In genomic region chr7:10973942-10974716, GRCh38 we compare ENCODE assay signal across 8 cellular contexts. TPM values are rescaled to one million over a fixed set of nuclear protein-coding genes. Genes with fewer than 3 reads are reported as not detected.
DNase-seq lines count a peak whose midpoint lies in the region; FAIRE-seq and TF ChIP-seq lines count a peak whose summit lies in the region.

No MANE protein-coding gene starts in this region.

- peak; percentile 5 for DNase-seq in NK-92 treated with Interleukin-12 subunit alpha and Interleukin-12 subunit beta, amount 100 ng/mL, for 24 hours (lab: John Stamatoyannopoulos, UW)
- DNase-seq in NK-92 (lab: John Stamatoyannopoulos, UW; ENCODE audit: unreplicated experiment) (no peak), HAP-1 (ENCODE audit: low spot score in 2 of 2) (peak; percentile 33 to 54), Karpas-422 (peak; percentile 70), endothelial cell of umbilical vein (ENCODE audit: low read depth, low spot score) (peak; percentile 54), mesothelial cell of epicardium (ENCODE audit: low spot score in 2 of 2, unreplicated experiment in 2 of 2) (no peak), stromal cell of bone marrow (ENCODE audit: low read depth) (peak; percentile 17)
- DNase-seq in activated CD4-positive, alpha-beta T cell treated with anti-CD3 and anti-CD28 coated beads, Interleukin-2, amount 10 ng/mL, durations not matched to agents 24 days and 14 days: peak; percentile 74

- H4K20me1 ChIP-seq in Karpas-422 (ENCODE audit: insufficient read depth, low read depth, low read length) (no peaks in the 10 kb centered on the region), endothelial cell of umbilical vein (replicated peaks; ENCODE audit: control insufficient read depth, extremely low read depth, insufficient read depth, low read length) (no peaks in the 10 kb centered on the region)

- H3K79me2 ChIP-seq in Karpas-422 (ENCODE audit: low read length) (peaks cover 52% of the 10 kb centered on the region), endothelial cell of umbilical vein (ENCODE audit: control insufficient read depth, insufficient read depth, low read length) (peaks cover 24% of the 10 kb centered on the region)

- H2AFZ ChIP-seq in Karpas-422 (ENCODE audit: low read length) (no peak overlapping the region), endothelial cell of umbilical vein (ENCODE audit: low read depth, low read length) (peak overlapping the region; percentile 27)

- FAIRE-seq in endothelial cell of umbilical vein (lab: Jason Lieb, UNC): no peak

- peak overlapping the region; percentile 54 for H3K4me3 ChIP-seq in HAP-1
- peak overlapping the region; percentile 92 for H3K4me3 ChIP-seq in Karpas-422 (ENCODE audit: low read length)
- H3K4me3 ChIP-seq in endothelial cell of umbilical vein (replicated peaks in 1 of 3; ENCODE audit: insufficient read depth in 1 of 3, low read depth in 1 of 3, low read length in 3 of 3): peak overlapping the region; percentile 47 to 84 (median 80)

- H3K36me3 ChIP-seq in HAP-1 (replicated peaks) (peaks cover 17% of the 10 kb centered on the region), Karpas-422 (ENCODE audit: insufficient read depth, low read length) (peaks cover 35% of the 10 kb centered on the region), endothelial cell of umbilical vein (ENCODE audit: control insufficient read depth in 2 of 2, extremely low read depth in 1 of 2, insufficient read depth in 2 of 2, low read length in 2 of 2) (peaks cover 0 to 2% of the 10 kb centered on the region in 2 experiments)

- H3K27ac ChIP-seq in Karpas-422 (ENCODE audit: low read length) (peak overlapping the region; percentile 91), endothelial cell of umbilical vein (ENCODE audit: insufficient read depth, low read depth, low read length) (peak overlapping the region; percentile 64)

- peaks cover 10% of the 10 kb centered on the region for H3K27me3 Mint-ChIP-seq in activated CD4-positive, alpha-beta T cell treated with anti-CD3 and anti-CD28 coated beads, Interleukin-2, amount 10 ng/mL, durations not matched to agents 24 days and 14 days
- no peaks in the 10 kb centered on the region for H3K27me3 Mint-ChIP-seq in mesothelial cell of epicardium (ENCODE audit: low read depth)

- TF ChIP-seq CTCF in endothelial cell of umbilical vein (IDR thresholded peaks at IDR 0.05; ENCODE audit: extremely low read depth in 1 of 2, insufficient read depth in 1 of 2, low read depth in 1 of 2, low read length in 2 of 2) (no peak), mesothelial cell of epicardium (IDR thresholded peaks at IDR 0.05; ENCODE audit: unreplicated experiment) (no peak)

- intact Hi-C loops in activated CD4-positive, alpha-beta T cell treated with anti-CD3 and anti-CD28 coated beads, Interleukin-2, amount 10 ng/mL, durations not matched to agents 24 days and 14 days (cut with micrococcal nuclease): loop anchor here (1.0 to 2.0 kb wide), 3 partner anchors 34 to 239 kb away; a partner anchor contains a TSS
- intact Hi-C loops in endothelial cell of umbilical vein (cut with micrococcal nuclease): loop anchor here (1.0 to 5.0 kb wide), 3 partner anchors 34 to 817 kb away; a partner anchor contains a TSS

- H3K27me3 ChIP-seq in HAP-1 (ENCODE audit: low read depth) (no peaks in the 10 kb centered on the region), Karpas-422 (ENCODE audit: low read length) (no peaks in the 10 kb centered on the region), endothelial cell of umbilical vein (ENCODE audit: control insufficient read depth in 2 of 2, insufficient read depth in 2 of 2, low read length in 2 of 2) (peaks cover 0 to 2% of the 10 kb centered on the region in 2 experiments)

- peak overlapping the region; percentile 93 for H3K27ac Mint-ChIP-seq in activated CD4-positive, alpha-beta T cell treated with anti-CD3 and anti-CD28 coated beads, Interleukin-2, amount 10 ng/mL, durations not matched to agents 24 days and 14 days
- H3K27ac Mint-ChIP-seq in mesothelial cell of epicardium: peak overlapping the region; percentile 98

- H3K9me2 ChIP-seq in Karpas-422 (replicated peaks; ENCODE audit: insufficient read depth, low read length): no peaks in the 10 kb centered on the region

- H3K4me1 ChIP-seq in HAP-1: peaks cover 11% of the 10 kb centered on the region
- peaks cover 55% of the 10 kb centered on the region for H3K4me1 ChIP-seq in Karpas-422 (ENCODE audit: low read length)
- H3K4me1 ChIP-seq in endothelial cell of umbilical vein (ENCODE audit: control insufficient read depth, extremely low read depth, insufficient read depth, low read length): peaks cover 19% of the 10 kb centered on the region

- peak overlapping the region; percentile 97 for H3K9ac ChIP-seq in Karpas-422 (ENCODE audit: low read length)
- H3K9ac ChIP-seq in endothelial cell of umbilical vein (replicated peaks; ENCODE audit: extremely low read depth, insufficient read depth, low read length): peak overlapping the region; percentile 80

- CTCF ChIA-PET in endothelial cell of umbilical vein (lab: Charles Lee): interaction anchor here (0.8 to 2.1 kb wide), 4 partner anchors 11 to 237 kb away, joined by 3 to 5 read pairs (median 4); no protein-coding TSS in a partner anchor

- TF ChIP-seq POLR2A in endothelial cell of umbilical vein (IDR thresholded peaks at IDR 0.05; ENCODE audit: low read depth, low read length): no peak

- peak overlapping the region; percentile 74 for H3K4me2 ChIP-seq in Karpas-422 (ENCODE audit: low read depth, low read length, poor library complexity, severe bottlenecking)
- peak overlapping the region; percentile 80 for H3K4me2 ChIP-seq in endothelial cell of umbilical vein (ENCODE audit: insufficient read depth, low read length)

- no TSS peak for BruUV-seq in endothelial cell of umbilical vein (replicated peaks; lab: Mats Ljungman, UMichigan)

- H3K9me3 Mint-ChIP-seq in activated CD4-positive, alpha-beta T cell treated with anti-CD3 and anti-CD28 coated beads, Interleukin-2, amount 10 ng/mL, durations not matched to agents 24 days and 14 days: peaks cover 4% of the 10 kb centered on the region
- peaks cover 9% of the 10 kb centered on the region for H3K9me3 Mint-ChIP-seq in mesothelial cell of epicardium

- peak overlapping the region; percentile 94 for H3K4me3 Mint-ChIP-seq in activated CD4-positive, alpha-beta T cell treated with anti-CD3 and anti-CD28 coated beads, Interleukin-2, amount 10 ng/mL, durations not matched to agents 24 days and 14 days
- H3K4me3 Mint-ChIP-seq in mesothelial cell of epicardium: peak overlapping the region; percentile 83

- in situ Hi-C loops in HAP-1 (cut with MboI; ENCODE audit: low sequenced_read_pairs): no loop called here

- POLR2A ChIA-PET in endothelial cell of umbilical vein (lab: Charles Lee): interaction anchor here (0.7 to 2.2 kb wide), 3 partner anchors 34 to 90 kb away, joined by 4 to 9 read pairs (median 6); a partner anchor contains a TSS

- dilution Hi-C loops in endothelial cell of umbilical vein (cut with MboI; ENCODE audit: extremely low pct_ligation_motif_present, low sequenced_read_pairs): no loop called here

- no peaks in the 10 kb centered on the region for H3K9me1 ChIP-seq in endothelial cell of umbilical vein (replicated peaks; ENCODE audit: control insufficient read depth, extremely low read depth, insufficient read depth, low read length)

- peaks cover 35% of the 10 kb centered on the region for H3K4me1 Mint-ChIP-seq in activated CD4-positive, alpha-beta T cell treated with anti-CD3 and anti-CD28 coated beads, Interleukin-2, amount 10 ng/mL, durations not matched to agents 24 days and 14 days
- H3K4me1 Mint-ChIP-seq in mesothelial cell of epicardium: peaks cover 20% of the 10 kb centered on the region

- peaks cover 29% of the 10 kb centered on the region for H3K36me3 Mint-ChIP-seq in activated CD4-positive, alpha-beta T cell treated with anti-CD3 and anti-CD28 coated beads, Interleukin-2, amount 10 ng/mL, durations not matched to agents 24 days and 14 days (ENCODE audit: low read depth)
- H3K36me3 Mint-ChIP-seq in mesothelial cell of epicardium: peaks cover 23% of the 10 kb centered on the region

- H3K9me3 ChIP-seq in HAP-1 (no peaks in the 10 kb centered on the region), Karpas-422 (ENCODE audit: low read length) (no peaks in the 10 kb centered on the region), endothelial cell of umbilical vein (replicated peaks; ENCODE audit: control insufficient read depth, insufficient read depth, low read length) (no peaks in the 10 kb centered on the region)

TF ChIP-seq in endothelial cell of umbilical vein, 7 proteins besides CTCF, POLR2A, EP300 and RAD21:
- TF ChIP-seq FOS (IDR thresholded peaks at IDR 0.05; ENCODE audit: borderline replicate concordance, insufficient read depth, low read length) (no peak), POLR2AphosphoS5 (IDR thresholded peaks at IDR 0.05; ENCODE audit: insufficient read depth, low read depth, low read length) (no peak), JUN (IDR thresholded peaks at IDR 0.05; ENCODE audit: borderline replicate concordance, insufficient read depth, insufficient read length, low read depth) (no peak), EZH2 (IDR thresholded peaks at IDR 0.05; ENCODE audit: borderline replicate concordance, low read depth, low read length, severe bottlenecking) (no peak), MAX (IDR thresholded peaks at IDR 0.05; ENCODE audit: insufficient read depth, insufficient read length) (no peak)

RNA-seq across cellular contexts. Expression of gene PHF14, which starts 0.5 kb away (rescaled TPM):
- total RNA-seq in Karpas-422 (2014; rRNA removed; shearing (Covaris generic); ENCODE audit: low replicate concordance): 120 and 182 TPM in 2 replicates
- total RNA-seq in activated CD4-positive, alpha-beta T cell treated with anti-CD3 and anti-CD28 coated beads, Interleukin-2, amount 10 ng/mL, durations not matched to agents 24 days and 14 days: 36.7 and 42.7 TPM in 2 replicates
- 38.6 and 43.4 TPM in 2 replicates for total RNA-seq in endothelial cell of umbilical vein
- 6.7 and 8.8 TPM in 2 replicates for polyA plus RNA-seq in endothelial cell of umbilical vein
- polyA plus RNA-seq in endothelial cell of umbilical vein (2011; cell fraction: cytosol; rRNA removed): 16.6 and 17.7 TPM in 2 replicates
- polyA plus RNA-seq in endothelial cell of umbilical vein (2011; cell fraction: nucleus; rRNA removed): 27.1 and 36.3 TPM in 2 replicates
- 20.3 and 28.0 TPM in 2 replicates for polyA plus RNA-seq in endothelial cell of umbilical vein (2012)
- polyA minus RNA-seq in endothelial cell of umbilical vein: 26.9 and 29.1 TPM in 2 replicates
- polyA minus RNA-seq in endothelial cell of umbilical vein (2011; cell fraction: cytosol; rRNA and poly(A)+ RNA removed): 11.9 TPM
- polyA minus RNA-seq in endothelial cell of umbilical vein (2011; cell fraction: nucleus; rRNA and poly(A)+ RNA removed): 99.3 and 123 TPM in 2 replicates
- total RNA-seq in mesothelial cell of epicardium: 67.8 to 72.1 TPM (median 71.1 TPM) in 3 replicates

Comparison
In these comparisons a context has a peak if more than half of its experiments do, and no peak if none do; other contexts are left out.
1. DNase-seq: peak in NK-92 treated with Interleukin-12 subunit alpha and Interleukin-12 subunit beta, amount 100 ng/mL, for 24 hours (single experiment), HAP-1 (2 of 2), Karpas-422 (single experiment), activated CD4-positive, alpha-beta T cell treated with anti-CD3 and anti-CD28 coated beads, Interleukin-2, amount 10 ng/mL, durations not matched to agents 24 days and 14 days (single experiment), endothelial cell of umbilical vein (single experiment) and stromal cell of bone marrow (single experiment); none in NK-92 (single experiment) and mesothelial cell of epicardium (0 of 2).
2. Peak in every context shown above with its lines, with median percentiles within 50 percentile points of each other: H3K4me3 ChIP-seq.